In the genomic region with DNA sequence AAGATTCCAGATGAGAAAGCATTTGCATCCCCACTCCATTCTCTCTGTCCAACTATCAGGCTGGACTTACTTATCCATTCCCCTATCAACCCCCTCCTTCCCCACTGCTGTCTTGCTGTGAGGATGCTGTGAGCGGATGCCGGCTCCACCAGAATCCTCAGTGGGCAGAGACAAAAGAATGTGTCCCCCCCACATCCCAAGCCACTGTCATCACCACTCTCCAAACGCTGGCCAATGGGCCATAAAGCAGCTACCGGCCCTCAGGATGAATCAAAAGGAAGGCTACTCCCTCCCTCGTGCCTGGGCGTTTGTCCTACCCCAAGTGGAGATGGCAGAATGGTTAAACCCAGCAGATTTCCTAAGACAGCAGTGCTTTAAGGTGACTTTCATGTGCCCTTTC, we compare ENCODE assay signal across 21 cellular contexts.
DNase-seq lines count a peak whose midpoint lies in the region; ATAC-seq lines count a peak whose summit lies in the region.
"Had no signal": no experiment of that assay in that cellular context is flagged by ENCODE, and none has a peak within 500 bp of the region (broad histone marks: within the 10 kb centered on the region; RNA-seq: fewer than 3 reads in every experiment).

No MANE protein-coding gene starts in this region.

- no peaks in the 10 kb centered on the region for H3K27me3 Mint-ChIP-seq in activated naive CD8-positive, alpha-beta T cell treated with anti-CD3 and anti-CD28 coated beads, Interleukin-2, amount 50 U/mL, for 24 hours
- H3K27me3 Mint-ChIP-seq in activated naive CD8-positive, alpha-beta T cell treated with anti-CD3 and anti-CD28 coated beads for 36 hours, result peaks cover 5% of the 10 kb centered on the region
- H3K27me3 Mint-ChIP-seq: CD4-positive, CD25-positive, alpha-beta regulatory T cell had no signal

- H3K14ac ChIP-seq in trophoblast cell (ENCODE audit: low read length), result no peak overlapping the region

- H3K79me1 ChIP-seq in trophoblast cell (ENCODE audit: low read length), result no peaks in the 10 kb centered on the region

- H3K27ac ChIP-seq in trophoblast cell (ENCODE audit: low read depth, low read length), result no peak overlapping the region
- H3K27ac ChIP-seq: 22Rv1, SJSA1 had no signal

- H3K4ac ChIP-seq in trophoblast cell (ENCODE audit: low read depth, low read length), result no peak overlapping the region

- no peak for DNase-seq in activated naive CD8-positive, alpha-beta T cell treated with anti-CD3 and anti-CD28 coated beads, Interleukin-2, amount 50 U/mL, for 24 hours
- no peak for DNase-seq in activated naive CD8-positive, alpha-beta T cell treated with anti-CD3 and anti-CD28 coated beads for 36 hours
- DNase-seq in astrocyte of the hippocampus (ENCODE audit: low read depth, low spot score) (peak; percentile 22), trophoblast cell (no peak), activated gamma-delta T cell treated with Interleukin-2 at 50 U/mL for 16 hours (no peak), hypothalamus (lab: John Stamatoyannopoulos, UW) (no peak), NCI-H524 treated with DMSO at 0.1 percent for 48 hours (lab: John Stamatoyannopoulos, UW) (no peak)
- DNase-seq: BE2C; CD4-positive, CD25-positive, alpha-beta regulatory T cell; COR-L47; DMS 273 treated with DMSO at 0.1 percent for 48 hours; DND-41; HCEC 1CT; Kasumi-1; NCI-H1105; NCI-H1694; NCI-H2081 treated with DMSO at 0.1 percent for 48 hours; NCI-H510A treated with DMSO at 0.1 percent for 48 hours had no signal

- H2BK120ac ChIP-seq in trophoblast cell (ENCODE audit: insufficient read depth, low read length, poor library complexity), result no peak overlapping the region

- no peaks in the 10 kb centered on the region for H3K79me2 ChIP-seq in trophoblast cell (ENCODE audit: control insufficient read depth, insufficient read depth, low read length, poor library complexity)

- no peaks in the 10 kb centered on the region for H3K9me3 Mint-ChIP-seq in activated naive CD8-positive, alpha-beta T cell treated with anti-CD3 and anti-CD28 coated beads, Interleukin-2, amount 50 U/mL, for 24 hours
- no peaks in the 10 kb centered on the region for H3K9me3 Mint-ChIP-seq in activated naive CD8-positive, alpha-beta T cell treated with anti-CD3 and anti-CD28 coated beads for 36 hours

- H4K12ac ChIP-seq in trophoblast cell (ENCODE audit: low read depth, low read length), result no peak overlapping the region

- no peak overlapping the region for H3K18ac ChIP-seq in trophoblast cell (ENCODE audit: low read length)

- no peak overlapping the region for H2AFZ ChIP-seq in trophoblast cell (ENCODE audit: insufficient read depth, low read length, poor library complexity)

- H2BK12ac ChIP-seq in trophoblast cell (ENCODE audit: low read length), result peak overlapping the region; percentile 27

- H3K36me3 ChIP-seq in trophoblast cell (ENCODE audit: control insufficient read depth in 1 of 2, insufficient read depth in 2 of 2, low read length in 2 of 2), result no peaks in the 10 kb centered on the region
- H3K36me3 ChIP-seq: BE2C, SJSA1 had no signal

- no peak overlapping the region for H3K4me3 Mint-ChIP-seq in activated naive CD8-positive, alpha-beta T cell treated with anti-CD3 and anti-CD28 coated beads, Interleukin-2, amount 50 U/mL, for 24 hours
- H3K4me3 Mint-ChIP-seq in activated naive CD8-positive, alpha-beta T cell treated with anti-CD3 and anti-CD28 coated beads for 36 hours, result no peak overlapping the region
- H3K4me3 Mint-ChIP-seq: CD4-positive, CD25-positive, alpha-beta regulatory T cell had no signal

- no peak overlapping the region for H2BK5ac ChIP-seq in trophoblast cell (ENCODE audit: low read depth, low read length, poor library complexity)

- H3K4me3 ChIP-seq in trophoblast cell (ENCODE audit: low read depth, low read length), result no peak overlapping the region
- H3K4me3 ChIP-seq: SJSA1 had no signal

- H3K23ac ChIP-seq in trophoblast cell (ENCODE audit: low read length), result no peak overlapping the region

- no peak overlapping the region for H4K91ac ChIP-seq in trophoblast cell (ENCODE audit: low read depth, low read length)

- peaks cover 8 to 15% of the 10 kb centered on the region in 2 experiments for H3K4me1 ChIP-seq in trophoblast cell (ENCODE audit: control insufficient read depth in 1 of 2, insufficient read depth in 2 of 2, low read length in 2 of 2)
- H3K4me1 ChIP-seq: BE2C, SJSA1 had no signal

- no peak overlapping the region for H3K9ac ChIP-seq in trophoblast cell (ENCODE audit: low read length)

- H3K27ac Mint-ChIP-seq in activated naive CD8-positive, alpha-beta T cell treated with anti-CD3 and anti-CD28 coated beads, Interleukin-2, amount 50 U/mL, for 24 hours, result no peak overlapping the region
- H3K27ac Mint-ChIP-seq in activated naive CD8-positive, alpha-beta T cell treated with anti-CD3 and anti-CD28 coated beads for 36 hours, result no peak overlapping the region
- H3K27ac Mint-ChIP-seq: CD4-positive, CD25-positive, alpha-beta regulatory T cell had no signal

- H3K9me3 ChIP-seq in trophoblast cell (ENCODE audit: insufficient read depth, low read depth, low read length), result no peaks in the 10 kb centered on the region
- H3K9me3 ChIP-seq: BE2C, SJSA1 had no signal

- H3K36me3 Mint-ChIP-seq in activated naive CD8-positive, alpha-beta T cell treated with anti-CD3 and anti-CD28 coated beads, Interleukin-2, amount 50 U/mL, for 24 hours (ENCODE audit: low read depth), result no peaks in the 10 kb centered on the region
- no peaks in the 10 kb centered on the region for H3K36me3 Mint-ChIP-seq in activated naive CD8-positive, alpha-beta T cell treated with anti-CD3 and anti-CD28 coated beads for 36 hours
- H3K36me3 Mint-ChIP-seq: CD4-positive, CD25-positive, alpha-beta regulatory T cell had no signal

- peak overlapping the region; percentile 79 for H2AK5ac ChIP-seq in trophoblast cell (ENCODE audit: low read length)

- ATAC-seq in activated naive CD8-positive, alpha-beta T cell treated with anti-CD3 and anti-CD28 coated beads, Interleukin-2, amount 50 U/mL, for 24 hours, result peak; percentile 15
- ATAC-seq in GM21825 (IDR thresholded peaks at IDR 0.05; ENCODE audit: unreplicated experiment), result no peak

- no peaks in the 10 kb centered on the region for H3K27me3 ChIP-seq in trophoblast cell (ENCODE audit: insufficient read depth, low read length)
- H3K27me3 ChIP-seq: BE2C had no signal

- H4K8ac ChIP-seq in trophoblast cell (ENCODE audit: low read depth, low read length), result no peak overlapping the region

- no peak overlapping the region for H3K4me2 ChIP-seq in trophoblast cell (ENCODE audit: low read length)

- no peaks in the 10 kb centered on the region for H3K4me1 Mint-ChIP-seq in activated naive CD8-positive, alpha-beta T cell treated with anti-CD3 and anti-CD28 coated beads, Interleukin-2, amount 50 U/mL, for 24 hours
- H3K4me1 Mint-ChIP-seq in activated naive CD8-positive, alpha-beta T cell treated with anti-CD3 and anti-CD28 coated beads for 36 hours, result no peaks in the 10 kb centered on the region
- H3K4me1 Mint-ChIP-seq: CD4-positive, CD25-positive, alpha-beta regulatory T cell had no signal

- no CpG with 5 or more reads among the region's 6 CpGs for WGBS in trophoblast cell (ENCODE audit: extremely low coverage, insufficient coverage, insufficient read length)
